ENCODE assay signal across 20 cellular contexts in genomic region chr3:179486806-179487205, GRCh38. TPM values are rescaled to one million over a fixed set of nuclear protein-coding genes. Genes with fewer than 3 reads are reported as not detected.
A peak's percentile ranks its signal among the peaks of the same experiment; 100 is the strongest.
DNase-seq lines count a peak whose midpoint lies in the region; ATAC-seq and TF ChIP-seq lines count a peak whose summit lies in the region.
"Had no signal": no experiment of that assay in that cellular context is flagged by ENCODE, and none has a peak within 500 bp of the region (broad histone marks: within the 10 kb centered on the region; RNA-seq: fewer than 3 reads in every experiment).

No MANE protein-coding gene starts in this region.

- H4K20me1 ChIP-seq in H9 (ENCODE audit: control insufficient read depth, insufficient read depth, insufficient read length), result no peaks in the 10 kb centered on the region
- no peaks in the 10 kb centered on the region for H4K20me1 ChIP-seq in neural progenitor cell (ENCODE audit: low read depth)
- H4K20me1 ChIP-seq: BLaER1 treated with 17β-estradiol and CSF1 and Interleukin-3, amounts not matched to agents 10 nM and 100 nM had no signal

- H3K4me1 Mint-ChIP-seq in H9 (no peaks in the 10 kb centered on the region), neural progenitor cell (no peaks in the 10 kb centered on the region)
- H3K4me1 Mint-ChIP-seq: B cell, IgD-negative memory B cell had no signal

- no peak overlapping the region for H4K8ac ChIP-seq in H9 (replicated peaks; ENCODE audit: insufficient read length, low read depth, low read length)

- no peak overlapping the region for H3K9ac ChIP-seq in H9 (ENCODE audit: extremely low read depth, insufficient read length, low read length)
- H3K9ac ChIP-seq in SK-N-MC (ENCODE audit: insufficient read length), result peak overlapping the region; percentile 49
- H3K9ac ChIP-seq in neural progenitor cell, result no peak overlapping the region
- H3K9ac ChIP-seq: BLaER1 treated with 17β-estradiol and CSF1 and Interleukin-3, amounts not matched to agents 10 nM and 100 nM; GM23248 had no signal

- H3F3A ChIP-seq in neural progenitor cell (ENCODE audit: low read depth), result no peaks in the 10 kb centered on the region

- no peak overlapping the region for H2BK15ac ChIP-seq in H9 (ENCODE audit: low read depth, low read length)

- H2BK12ac ChIP-seq in H9 (ENCODE audit: insufficient read length, low read depth, low read length), result no peak overlapping the region

- no peak for ATAC-seq in HG02852 (IDR thresholded peaks at IDR 0.05; ENCODE audit: unreplicated experiment)
- ATAC-seq: CD8-positive, alpha-beta T cell; GM12878; HCT116; HepG2 had no signal

- no peaks in the 10 kb centered on the region for H3K27me3 Mint-ChIP-seq in H9 (ENCODE audit: low read depth)
- H3K27me3 Mint-ChIP-seq in neural progenitor cell (ENCODE audit: insufficient read depth, low read depth), result no peaks in the 10 kb centered on the region

- H3K9me3 ChIP-seq in H9 (ENCODE audit: control insufficient read depth, low read depth, low read length) (no peaks in the 10 kb centered on the region), SK-N-MC (ENCODE audit: low read depth, low read length) (no peaks in the 10 kb centered on the region; the same call in 1 of the 2 replicates), neural progenitor cell (ENCODE audit: low read depth) (no peaks in the 10 kb centered on the region)

- no peak overlapping the region for H3K23ac ChIP-seq in H9 (ENCODE audit: insufficient read length, low read depth, low read length)

- no peaks in the 10 kb centered on the region for H3K23me2 ChIP-seq in H9 (ENCODE audit: insufficient read length, low read depth, low read length, poor library complexity, severe bottlenecking)

- H3K79me1 ChIP-seq in H9 (ENCODE audit: insufficient read depth, low read depth, low read length, poor library complexity, severe bottlenecking), result no peaks in the 10 kb centered on the region

- H3K9me3 Mint-ChIP-seq in H9 (peaks cover 3 to 10% of the 10 kb centered on the region in 2 experiments; a peak in 4 of 5 replicates), neural progenitor cell (peaks cover 5% of the 10 kb centered on the region)
- H3K9me3 Mint-ChIP-seq: HFFc6 had no signal

- H3K36me3 ChIP-seq in SK-N-MC (ENCODE audit: insufficient read depth, low read length) (no peaks in the 10 kb centered on the region), neural progenitor cell (no peaks in the 10 kb centered on the region)
- H3K36me3 ChIP-seq: BLaER1 treated with 17β-estradiol and CSF1 and Interleukin-3, amounts not matched to agents 10 nM and 100 nM had no signal

- no CpG with 5 or more reads among the region's 3 CpGs for WGBS in H9 (ENCODE audit: extremely low coverage, insufficient read length, low lambda C conversion rate)

- TF ChIP-seq CTCF in H9 (conservative IDR thresholded peaks at IDR 0.05) (no peak), neural progenitor cell (IDR thresholded peaks at IDR 0.05) (no peak)

- H3K56ac ChIP-seq in H9 (ENCODE audit: insufficient read length, low read depth, low read length), result no peak overlapping the region

- H3K27ac ChIP-seq in H9 (ENCODE audit: insufficient read length, low read depth, low read length), result no peak overlapping the region
- peak overlapping the region; percentile 82 for H3K27ac ChIP-seq in SK-N-MC
- no peak overlapping the region for H3K27ac ChIP-seq in neural progenitor cell
- H3K27ac ChIP-seq: BLaER1 treated with 17β-estradiol and CSF1 and Interleukin-3, amounts not matched to agents 10 nM and 100 nM; GM23248 had no signal

- H3K79me2 ChIP-seq in H9 (ENCODE audit: insufficient read depth, low read length) (no peaks in the 10 kb centered on the region), neural progenitor cell (ENCODE audit: low read depth) (no peaks in the 10 kb centered on the region)

- H4K91ac ChIP-seq in H9 (ENCODE audit: insufficient read length, low read depth, low read length), result no peak overlapping the region

- H3T11ph ChIP-seq in H9 (ENCODE audit: low read length), result no peak overlapping the region

- H4K5ac ChIP-seq in H9 (ENCODE audit: insufficient read length, low read depth, low read length), result no peak overlapping the region

- no peak overlapping the region for H3K4ac ChIP-seq in H9 (ENCODE audit: low read depth, low read length)

- no peak overlapping the region for H3K14ac ChIP-seq in H9 (ENCODE audit: insufficient read depth, low read length)

- H3K27me3 ChIP-seq in H9 (ENCODE audit: insufficient read depth, low read length), result no peaks in the 10 kb centered on the region
- no peaks in the 10 kb centered on the region for H3K27me3 ChIP-seq in neural progenitor cell
- H3K27me3 ChIP-seq: BLaER1 treated with 17β-estradiol and CSF1 and Interleukin-3, amounts not matched to agents 10 nM and 100 nM had no signal

- no peak overlapping the region for H3K4me2 ChIP-seq in H9 (ENCODE audit: insufficient read depth, insufficient read length, low read length)
- no peak overlapping the region for H3K4me2 ChIP-seq in neural progenitor cell
- H3K4me2 ChIP-seq: BLaER1 treated with 17β-estradiol and CSF1 and Interleukin-3, amounts not matched to agents 10 nM and 100 nM had no signal

- H3K4me1 ChIP-seq in H9 (ENCODE audit: insufficient read depth, low read length), result no peaks in the 10 kb centered on the region
- H3K4me1 ChIP-seq in neural progenitor cell, result no peaks in the 10 kb centered on the region
- H3K4me1 ChIP-seq: BLaER1 treated with 17β-estradiol and CSF1 and Interleukin-3, amounts not matched to agents 10 nM and 100 nM had no signal

- H3K4me3 Mint-ChIP-seq in H9 (no peak overlapping the region), neural progenitor cell (no peak overlapping the region)
- H3K4me3 Mint-ChIP-seq: B cell; CD8-positive, alpha-beta T cell; HFFc6; IgD-negative memory B cell had no signal

- H2AFZ ChIP-seq in H9 (ENCODE audit: low read length), result peak overlapping the region; percentile 65
- H2AFZ ChIP-seq in neural progenitor cell (replicated peaks), result peak overlapping the region; percentile 77
- H2AFZ ChIP-seq: GM23248 had no signal

- DNase-seq in H9 (no peak), SK-N-MC (ENCODE audit: low read depth, low spot score) (no peak), neural progenitor cell (ENCODE audit: low spot score) (no peak), cerebellar nuclear complex (lab: John Stamatoyannopoulos, UW) (no peak)
- no peak for DNase-seq in central memory CD4-positive, alpha-beta T cell
- DNase-seq: CD8-positive, alpha-beta T cell; COR-L47; DMS 273 treated with DMSO at 0.1 percent for 48 hours; DMS53; DND-41; EL; GM23248; HFFc6 had no signal

- H2BK20ac ChIP-seq in H9 (ENCODE audit: low read depth, low read length, poor library complexity, severe bottlenecking), result no peak overlapping the region

- H3K4me3 ChIP-seq in SK-N-MC (peak overlapping the region; percentile 31), neural progenitor cell (no peak overlapping the region)
- H3K4me3 ChIP-seq: BLaER1 treated with 17β-estradiol and CSF1 and Interleukin-3, amounts not matched to agents 10 nM and 100 nM; GM12878; GM23248 had no signal

- H2BK5ac ChIP-seq in H9 (ENCODE audit: insufficient read length, low read length), result no peak overlapping the region

- no peak overlapping the region for H3K27ac Mint-ChIP-seq in H9
- H3K27ac Mint-ChIP-seq in neural progenitor cell, result no peak overlapping the region
- H3K27ac Mint-ChIP-seq: B cell; CD8-positive, alpha-beta T cell; HFFc6; IgD-negative memory B cell had no signal

- no peak overlapping the region for H2BK120ac ChIP-seq in H9 (ENCODE audit: low read depth, low read length, poor library complexity, severe bottlenecking)

- H2AK5ac ChIP-seq in H9 (ENCODE audit: insufficient read length, low read length), result no peak overlapping the region

- no peaks in the 10 kb centered on the region for H3K36me3 Mint-ChIP-seq in H9 (ENCODE audit: insufficient read depth in 1 of 3, low read depth in 3 of 3)
- no peaks in the 10 kb centered on the region for H3K36me3 Mint-ChIP-seq in neural progenitor cell
- H3K36me3 Mint-ChIP-seq: CD8-positive, alpha-beta T cell; IgD-negative memory B cell had no signal

- H3K18ac ChIP-seq in H9 (ENCODE audit: insufficient read length, low read depth, low read length), result no peak overlapping the region

RNA-seq across cellular contexts. Expression of gene GNB4, which starts 35.5 kb away (rescaled TPM):
- total RNA-seq in H9 (2021), result 24.2 and 25.0 TPM in 2 replicates
- 43.5 and 74.6 TPM in 2 replicates for total RNA-seq in neural progenitor cell (ENCODE audit: low replicate concordance)
